1 cellular context compared by ENCODE assay signal in genomic region chr6:41941280-41942044, GRCh38.
TF ChIP-seq lines count a peak whose summit lies in the region.

CCND3 (minus strand) TSS chr6:41941808; CDS start chr6:41941649, 159 bp downstream.

TF ChIP-seq in HEK293, 187 proteins besides CTCF, POLR2A, EP300 and RAD21 (continued from another document and continues in another):
- TF ChIP-seq PRDM2 (tag by site-specific recombination; IDR thresholded peaks at IDR 0.05; ENCODE audit: borderline replicate concordance) (no peak), ZNF600 (tag by site-specific recombination; IDR thresholded peaks at IDR 0.05) (peak; percentile 87), ZNF624 (tag by site-specific recombination; IDR thresholded peaks at IDR 0.05) (no peak), ZNF777 (tag by site-specific recombination; IDR thresholded peaks at IDR 0.05; ENCODE audit: borderline replicate concordance) (peak; percentile 60; the same call in 1 of the 2 replicates), ZNF223 (tag by site-specific recombination; IDR thresholded peaks at IDR 0.05) (0 out of 2 replicates have a peak, but pooled peaks have one; percentile 18), ZNF335 (tag by site-specific recombination; conservative IDR thresholded peaks at IDR 0.05) (peak; percentile 92), ZFP37 (tag by site-specific recombination; IDR thresholded peaks at IDR 0.05) (0 out of 2 replicates have a peak, but pooled peaks have one; percentile 57), ZNF2 (tag by site-specific recombination; IDR thresholded peaks at IDR 0.05) (peak; percentile 30; the same call in 1 of the 2 replicates), ZNF292 (tag by site-specific recombination; IDR thresholded peaks at IDR 0.05; ENCODE audit: borderline replicate concordance, low read depth) (no peak), ZNF274 (IDR thresholded peaks at IDR 0.05; ENCODE audit: low read length) (no peak), ZNF274 (tag by site-specific recombination; IDR thresholded peaks at IDR 0.05; ENCODE audit: borderline replicate concordance) (no peak), ZNF133 (tag by site-specific recombination; IDR thresholded peaks at IDR 0.05) (no peak), ZNF169 (tag by site-specific recombination; IDR thresholded peaks at IDR 0.05) (no peak), ZBTB26 (tag by site-specific recombination; optimal IDR thresholded peaks at IDR 0.05) (peak; percentile 96), HOXC10 (CRISPR knock-in tag; IDR thresholded peaks at IDR 0.05) (peak; percentile 71; the same call in 1 of the 2 replicates), ZNF341 (tag by site-specific recombination; IDR thresholded peaks at IDR 0.05; ENCODE audit: low read depth) (no peak), KLF8 (tag by site-specific recombination; IDR thresholded peaks at IDR 0.05) (0 out of 2 replicates have a peak, but pooled peaks have one; percentile 19), SP3 (tag by site-specific recombination; IDR thresholded peaks at IDR 0.05) (peak; percentile 55), ZNF571 (tag by site-specific recombination; IDR thresholded peaks at IDR 0.05) (no peak), ZBTB17 (tag by site-specific recombination; IDR thresholded peaks at IDR 0.05) (peak; percentile 11; the same call in 1 of the 2 replicates), ZNF501 (tag by site-specific recombination; IDR thresholded peaks at IDR 0.05) (0 out of 2 replicates have a peak, but pooled peaks have one; percentile 52), ZSCAN5A (tag by site-specific recombination; IDR thresholded peaks at IDR 0.05) (0 out of 2 replicates have a peak, but pooled peaks have one; percentile 25), ZNF610 (tag by site-specific recombination; IDR thresholded peaks at IDR 0.05; ENCODE audit: borderline replicate concordance) (no peak), ZNF580 (tag by site-specific recombination; IDR thresholded peaks at IDR 0.05) (no peak), ZNF214 (tag by site-specific recombination; IDR thresholded peaks at IDR 0.05; ENCODE audit: borderline replicate concordance) (no peak), ZNF704 (tag by site-specific recombination; IDR thresholded peaks at IDR 0.05) (peak; percentile 100), ZNF138 (tag by site-specific recombination; IDR thresholded peaks at IDR 0.05; ENCODE audit: borderline replicate concordance) (no peak), ZNF48 (tag by site-specific recombination; IDR thresholded peaks at IDR 0.05) (no peak), SP7 (tag by site-specific recombination; IDR thresholded peaks at IDR 0.05) (0 out of 2 replicates have a peak, but pooled peaks have one; percentile 3), ELK4 (IDR thresholded peaks at IDR 0.05; ENCODE audit: borderline replicate concordance, low read depth, low read length) (no peak), ZNF521 (tag by site-specific recombination; IDR thresholded peaks at IDR 0.05) (no peak), ZBTB48 (tag by site-specific recombination; IDR thresholded peaks at IDR 0.05) (peak; percentile 91), ZNF391 (tag by site-specific recombination; IDR thresholded peaks at IDR 0.05; ENCODE audit: borderline replicate concordance, low read depth) (peak; percentile 74; the same call in 1 of the 2 replicates), ZNF518A (tag by site-specific recombination; conservative IDR thresholded peaks at IDR 0.05; ENCODE audit: low read depth) (no peak), ZNF692 (tag by site-specific recombination; IDR thresholded peaks at IDR 0.05) (peak; percentile 36; the same call in 1 of the 2 replicates), GLIS1 (tag by site-specific recombination; IDR thresholded peaks at IDR 0.05) (peak; percentile 35; the same call in 1 of the 2 replicates), OVOL3 (tag by site-specific recombination; IDR thresholded peaks at IDR 0.05) (no peak), ZBTB10 (tag by site-specific recombination; IDR thresholded peaks at IDR 0.05) (peak; percentile 13; the same call in 1 of the 2 replicates), KLF9 (tag by site-specific recombination; IDR thresholded peaks at IDR 0.05; ENCODE audit: low read depth) (peak; percentile 52)
